ENCODE assay signal across 2 cellular contexts in genomic region chr12:123675436-123675835, GRCh38.
"Had no signal": no experiment of that assay in that cellular context is flagged by ENCODE, and none has a peak within 500 bp of the region (broad histone marks: within the 10 kb centered on the region; RNA-seq: fewer than 3 reads in every experiment).

No MANE protein-coding gene starts in this region.

- DNase-seq: GDM1, GF-D8 had no signal
